In genomic region chr4:152973614-152974200, GRCh38 we compare ENCODE assay signal across 1 cellular context.
TF ChIP-seq lines count a peak whose summit lies in the region.

No MANE protein-coding gene starts in this region.

TF ChIP-seq in H1, 55 proteins besides CTCF, POLR2A, EP300 and RAD21:
- TF ChIP-seq PHF8 (conservative IDR thresholded peaks at IDR 0.05; ENCODE audit: low read depth, low read length) (no peak), RNF2 (IDR thresholded peaks at IDR 0.05; ENCODE audit: borderline replicate concordance, low read depth, low read length, missing control alignments, poor library complexity, severe bottlenecking) (no peak), BRCA1 (IDR thresholded peaks at IDR 0.05; ENCODE audit: low read depth, low read length) (no peak), HDAC6 (IDR thresholded peaks at IDR 0.05; ENCODE audit: low read depth, low read length) (no peak), ATF3 (IDR thresholded peaks at IDR 0.05; ENCODE audit: insufficient read depth, low read depth, low read length) (no peak), RFX5 (IDR thresholded peaks at IDR 0.05; ENCODE audit: borderline replicate concordance, low read depth, low read length) (no peak)
